In genomic region chr9:34176089-34176488, GRCh38 we compare ENCODE assay signal across 20 cellular contexts.
"Had no signal": no experiment of that assay in that cellular context is flagged by ENCODE, and none has a peak within 500 bp of the region (broad histone marks: within the 10 kb centered on the region; RNA-seq: fewer than 3 reads in every experiment).

No MANE protein-coding gene starts in this region.

- H3K9me3 Mint-ChIP-seq: activated CD8-positive, alpha-beta T cell treated with anti-CD3 and anti-CD28 coated beads for 36 hours; activated naive CD8-positive, alpha-beta T cell treated with anti-CD3 and anti-CD28 coated beads, Interleukin-2, amount 50 U/mL, for 24 hours; activated T-cell treated with anti-CD3 and anti-CD28 coated beads, Interleukin-2, amount 50 U/mL, for 72 hours; stimulated activated effector memory CD8-positive, alpha-beta T cell treated with anti-CD3 and anti-CD28 coated beads, Interleukin-12 subunit alpha, Interleukin-12 subunit beta, amount 100 ng/mL, for 72 hours; T-cell had no signal

- H3K4me3 Mint-ChIP-seq: activated CD8-positive, alpha-beta T cell treated with anti-CD3 and anti-CD28 coated beads for 36 hours; activated naive CD8-positive, alpha-beta T cell treated with anti-CD3 and anti-CD28 coated beads, Interleukin-2, amount 50 U/mL, for 24 hours; activated T-cell treated with anti-CD3 and anti-CD28 coated beads, Interleukin-2, amount 50 U/mL, for 72 hours; stimulated activated effector memory CD8-positive, alpha-beta T cell treated with anti-CD3 and anti-CD28 coated beads, Interleukin-12 subunit alpha, Interleukin-12 subunit beta, amount 100 ng/mL, for 72 hours; T-cell had no signal

- H3K27me3 ChIP-seq: ascending aorta, neutrophil, right atrium auricular region, tibial artery had no signal

- H3K36me3 ChIP-seq: ascending aorta, neutrophil, right atrium auricular region, tibial artery, WERI-Rb-1 had no signal

- H3K27me3 Mint-ChIP-seq: activated CD8-positive, alpha-beta T cell treated with anti-CD3 and anti-CD28 coated beads for 36 hours; activated naive CD8-positive, alpha-beta T cell treated with anti-CD3 and anti-CD28 coated beads, Interleukin-2, amount 50 U/mL, for 24 hours; T-cell had no signal

- ATAC-seq: activated CD8-positive, alpha-beta T cell treated with anti-CD3 and anti-CD28 coated beads for 36 hours; activated naive CD8-positive, alpha-beta T cell treated with anti-CD3 and anti-CD28 coated beads, Interleukin-2, amount 50 U/mL, for 24 hours; activated T-cell treated with anti-CD3 and anti-CD28 coated beads, Interleukin-2, amount 50 U/mL, for 72 hours; stimulated activated effector memory CD8-positive, alpha-beta T cell treated with anti-CD3 and anti-CD28 coated beads, Interleukin-12 subunit alpha, Interleukin-12 subunit beta, amount 100 ng/mL, for 72 hours; T-cell had no signal

- H3K9me3 ChIP-seq: ascending aorta, neutrophil, right atrium auricular region, tibial artery had no signal

- H3K27ac ChIP-seq: ascending aorta, neutrophil, right atrium auricular region, SK-N-MC, skin epidermis, tibial artery, WERI-Rb-1 had no signal

- H3K36me3 Mint-ChIP-seq: T-cell had no signal

- H3K4me3 ChIP-seq: ascending aorta, right atrium auricular region, SK-N-MC, skin epidermis, tibial artery had no signal

- DNase-seq: activated CD4-positive, alpha-beta T cell treated with anti-CD3 and anti-CD28 coated beads for 4 hours; activated CD8-positive, alpha-beta memory T cell treated with anti-CD3 and anti-CD28 coated beads, Interleukin-2, amount 50 U/mL, for 4 hours; activated CD8-positive, alpha-beta T cell treated with anti-CD3 and anti-CD28 coated beads for 36 hours; activated naive CD8-positive, alpha-beta T cell treated with anti-CD3 and anti-CD28 coated beads, Interleukin-2, amount 50 U/mL, for 24 hours; activated T-cell treated with anti-CD3 and anti-CD28 coated beads, Interleukin-2, amount 50 U/mL, for 72 hours; cortex of kidney; effector memory CD4-positive, alpha-beta T cell; erythroblast; glutamatergic neuron; naive B cell; posterior cingulate gyrus; T-cell; WERI-Rb-1 had no signal

- H3K27ac Mint-ChIP-seq: activated CD8-positive, alpha-beta T cell treated with anti-CD3 and anti-CD28 coated beads for 36 hours; activated naive CD8-positive, alpha-beta T cell treated with anti-CD3 and anti-CD28 coated beads, Interleukin-2, amount 50 U/mL, for 24 hours; activated T-cell treated with anti-CD3 and anti-CD28 coated beads, Interleukin-2, amount 50 U/mL, for 72 hours; naive B cell; stimulated activated effector memory CD8-positive, alpha-beta T cell treated with anti-CD3 and anti-CD28 coated beads, Interleukin-12 subunit alpha, Interleukin-12 subunit beta, amount 100 ng/mL, for 72 hours; T-cell had no signal
